Comparison of ENCODE assay signal across 8 cellular contexts in the genomic region with DNA sequence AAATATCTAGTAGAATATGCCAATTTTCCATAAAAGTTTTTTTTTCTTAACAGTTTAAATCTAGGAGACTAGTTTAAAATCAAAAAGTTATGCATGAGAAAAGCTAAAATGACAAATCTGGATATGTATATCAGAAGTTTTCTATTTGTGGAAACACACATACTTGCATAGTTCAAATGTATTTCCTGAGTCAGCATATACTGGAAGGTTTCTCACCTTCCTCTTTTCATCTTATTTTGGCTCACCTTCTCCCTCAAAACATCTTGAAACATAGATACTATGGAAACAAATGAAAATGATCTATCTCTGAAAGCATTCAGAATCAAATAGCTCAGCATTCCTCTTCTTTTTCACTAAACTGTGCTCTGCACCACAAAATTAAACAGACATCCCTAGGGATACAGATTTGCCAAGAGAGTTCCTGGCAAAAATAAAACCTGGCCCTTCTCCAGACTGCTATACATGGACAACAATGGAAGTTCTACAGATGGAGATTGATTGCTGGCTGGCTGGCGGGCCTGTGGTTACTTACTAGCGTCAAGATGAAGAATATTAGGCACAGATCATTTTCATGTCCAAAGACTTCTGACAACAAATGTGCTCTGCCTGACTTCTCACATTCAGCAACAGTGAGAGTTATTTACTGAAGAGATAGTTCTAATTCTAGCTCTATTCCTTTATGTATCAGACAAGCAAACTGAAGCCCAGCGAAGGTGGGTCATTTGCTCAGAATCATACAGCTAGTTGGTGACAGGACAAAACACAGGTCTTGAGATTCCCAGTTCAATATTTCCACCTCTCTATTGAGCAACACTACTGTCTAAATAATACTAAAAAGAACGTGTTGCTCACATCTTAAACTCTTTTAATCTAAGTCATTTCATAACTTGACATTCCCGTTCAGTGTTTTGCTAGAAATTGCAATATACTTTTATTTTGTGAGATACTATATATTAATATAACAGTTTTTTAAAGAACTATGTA. TPM values are rescaled to one million over a fixed set of nuclear protein-coding genes. Genes with fewer than 3 reads are reported as not detected.
DNase-seq lines count a peak whose midpoint lies in the region; ATAC-seq and TF ChIP-seq lines count a peak whose summit lies in the region.

No MANE protein-coding gene starts in this region.

- H3K27ac Mint-ChIP-seq in Calu3 (ENCODE audit: unreplicated experiment), result no peak overlapping the region
- no peak overlapping the region for H3K27ac Mint-ChIP-seq in neural progenitor cell

- H3K4me3 Mint-ChIP-seq in Calu3 (ENCODE audit: low read depth, unreplicated experiment) (no peak overlapping the region), neural progenitor cell (no peak overlapping the region)

- H3K27me3 ChIP-seq in prostate gland (replicated peaks; ENCODE audit: insufficient read depth), result no peaks in the 10 kb centered on the region
- H3K27me3 ChIP-seq in neural progenitor cell, result no peaks in the 10 kb centered on the region

- H3K4me3 ChIP-seq in prostate gland, result no peak overlapping the region
- no peak overlapping the region for H3K4me3 ChIP-seq in neural progenitor cell

- DNase-seq in DMS79 treated with DMSO at 0.1 percent for 48 hours (lab: John Stamatoyannopoulos, UW) (peak; percentile 82), NCI-H69 (lab: John Stamatoyannopoulos, UW) (peak; percentile 62), epithelial cell of prostate (ENCODE audit: low read depth, low spot score) (no peak), prostate gland (ENCODE audit: low spot score) (peak; percentile 15), Calu3 (no peak), T-helper 2 cell (no peak), neural progenitor cell (ENCODE audit: low spot score) (no peak)

- H3K4me1 ChIP-seq in prostate gland (replicated peaks), result no peaks in the 10 kb centered on the region
- H3K4me1 ChIP-seq in neural progenitor cell, result no peaks in the 10 kb centered on the region

- TF ChIP-seq CTCF in prostate gland (IDR thresholded peaks at IDR 0.05) (no peak), Calu3 (IDR thresholded peaks at IDR 0.05; ENCODE audit: unreplicated experiment) (no peak), neural progenitor cell (IDR thresholded peaks at IDR 0.05) (no peak)

- H3K4me2 ChIP-seq in neural progenitor cell, result no peak overlapping the region

- H3K9me3 ChIP-seq in prostate gland (no peaks in the 10 kb centered on the region), neural progenitor cell (ENCODE audit: low read depth) (no peaks in the 10 kb centered on the region)

- no peaks in the 10 kb centered on the region for H3F3A ChIP-seq in neural progenitor cell (ENCODE audit: low read depth)

- no peaks in the 10 kb centered on the region for H3K79me2 ChIP-seq in neural progenitor cell (ENCODE audit: low read depth)

- H3K36me3 ChIP-seq in prostate gland, result no peaks in the 10 kb centered on the region
- H3K36me3 ChIP-seq in neural progenitor cell, result no peaks in the 10 kb centered on the region

- no peak overlapping the region for H2AFZ ChIP-seq in neural progenitor cell (replicated peaks)

- CTCF ChIA-PET in Calu3 (lab: Charles Lee), result interaction anchor here (1.5 kb wide), 1 partner anchor 26 kb away, joined by 6 read pairs; no protein-coding TSS in a partner anchor

- no peaks in the 10 kb centered on the region for H4K20me1 ChIP-seq in neural progenitor cell (ENCODE audit: low read depth)

- no peaks in the 10 kb centered on the region for H3K27me3 Mint-ChIP-seq in Calu3 (ENCODE audit: unreplicated experiment)
- no peaks in the 10 kb centered on the region for H3K27me3 Mint-ChIP-seq in neural progenitor cell (ENCODE audit: insufficient read depth, low read depth)

- H3K4me1 Mint-ChIP-seq in Calu3 (ENCODE audit: low read depth, unreplicated experiment) (peaks cover 25% of the 10 kb centered on the region), neural progenitor cell (no peaks in the 10 kb centered on the region)

- H3K36me3 Mint-ChIP-seq in Calu3 (ENCODE audit: insufficient read depth, unreplicated experiment) (no peaks in the 10 kb centered on the region), neural progenitor cell (no peaks in the 10 kb centered on the region)

- 41% methylated on average over 5 of the region's 5 CpGs for WGBS in prostate gland

- TF ChIP-seq POLR2A in prostate gland (IDR thresholded peaks at IDR 0.05), result no peak

- peak overlapping the region; percentile 43 for H3K27ac ChIP-seq in epithelial cell of prostate
- no peak overlapping the region for H3K27ac ChIP-seq in prostate gland
- no peak overlapping the region for H3K27ac ChIP-seq in neural progenitor cell

- intact Hi-C loops in prostate gland (cut with DNase I), result no loop called here
- intact Hi-C loops in Calu3 (cut with micrococcal nuclease; ENCODE audit: unreplicated experiment), result no loop called here

- no peak overlapping the region for H3K9ac ChIP-seq in neural progenitor cell

- H3K9me3 Mint-ChIP-seq in Calu3 (ENCODE audit: low read depth, unreplicated experiment) (no peaks in the 10 kb centered on the region), neural progenitor cell (no peaks in the 10 kb centered on the region)

- no peak for ATAC-seq in HG02970 (IDR thresholded peaks at IDR 0.05; ENCODE audit: low FRiP score, unreplicated experiment)

- BruUV-seq in Calu3 (replicated peaks; lab: Mats Ljungman, UMichigan), result no TSS peak

RNA-seq across cellular contexts. Expression of a gene that starts 26.6 kb away (rescaled TPM):
- total RNA-seq in prostate gland, result 10 to 100 TPM in 1 of 2 donors, 1 to 10 TPM in 1; 9.2 to 22.2 TPM
- 4.2 and 4.9 TPM in 2 replicates for total RNA-seq in Calu3 (2022)
- total RNA-seq in neural progenitor cell (ENCODE audit: low replicate concordance), result 3.6 and 3.8 TPM in 2 replicates

Comparison
In these comparisons a context has a peak if more than half of its experiments do, and no peak if none do; other contexts are left out.
1. DNase-seq: peak in DMS79 treated with DMSO at 0.1 percent for 48 hours (single experiment), NCI-H69 (single experiment) and prostate gland (single experiment); none in epithelial cell of prostate (single experiment), Calu3 (single experiment), T-helper 2 cell (0 of 5) and neural progenitor cell (single experiment).